In the genomic region with DNA sequence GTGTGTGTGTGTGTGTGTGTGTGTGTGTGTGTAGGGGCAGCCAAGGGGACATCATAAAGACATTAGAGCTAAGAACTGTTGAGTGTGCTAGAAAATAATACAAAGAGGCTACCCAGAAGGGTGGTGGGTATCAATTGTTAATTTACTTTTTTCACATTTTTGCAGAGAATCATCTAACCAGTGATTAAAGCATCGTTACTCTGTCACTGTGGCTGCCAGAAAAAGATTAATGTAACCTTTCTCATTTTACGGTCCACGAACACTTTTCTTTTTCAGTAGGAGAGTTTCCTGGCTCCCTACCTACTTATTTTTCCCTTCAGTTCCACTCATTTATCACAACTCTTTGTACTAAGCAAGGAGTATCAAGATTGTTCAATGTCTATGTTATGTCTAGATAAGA, we compare ENCODE assay signal across 22 cellular contexts. TPM values are rescaled to one million over a fixed set of nuclear protein-coding genes. Genes with fewer than 3 reads are reported as not detected.
DNase-seq lines count a peak whose midpoint lies in the region; ATAC-seq, FAIRE-seq and TF ChIP-seq lines count a peak whose summit lies in the region.
"Had no signal": no experiment of that assay in that cellular context is flagged by ENCODE, and none has a peak within 500 bp of the region (broad histone marks: within the 10 kb centered on the region; RNA-seq: fewer than 3 reads in every experiment).

No MANE protein-coding gene starts in this region.

- H2BK15ac ChIP-seq in H1 (ENCODE audit: low read length), result no peak overlapping the region

- TF ChIP-seq POLR2A in H1 (IDR thresholded peaks at IDR 0.05; ENCODE audit: control extremely low read depth in 1 of 2, low read depth in 2 of 2, low read length in 2 of 2), result no peak

- H3K4me3 ChIP-seq in HEK293 (ENCODE audit: low read depth, low read length) (no peak overlapping the region), H1 (ENCODE audit: extremely low read depth in 1 of 4, insufficient read depth in 2 of 4, low read depth in 3 of 4, low read length in 4 of 4) (no peak overlapping the region)
- no peak overlapping the region for H3K4me3 ChIP-seq in CD4-positive, alpha-beta memory T cell (ENCODE audit: low read length in 2 of 2)
- H3K4me3 ChIP-seq: GM23338, HAP-1 had no signal

- TF ChIP-seq EP300 in H1 (IDR thresholded peaks at IDR 0.05; ENCODE audit: borderline replicate concordance in 1 of 2, low read depth in 2 of 2, low read length in 2 of 2), result no peak

- no peak for ATAC-seq in GM18909 (IDR thresholded peaks at IDR 0.05; ENCODE audit: poor library complexity, unreplicated experiment)
- no peak for ATAC-seq in omental fat pad (ENCODE audit: low FRiP score)
- ATAC-seq: CD8-positive, alpha-beta T cell; GM23338 had no signal

- no peak overlapping the region for H3K4me3 Mint-ChIP-seq in CD4-positive, alpha-beta memory T cell
- H3K4me3 Mint-ChIP-seq: CD8-positive, alpha-beta T cell; GM23338 had no signal

- POLR2A ChIA-PET in HEK293 (lab: Yijun Ruan, JAX) (interaction anchor here (0.6 kb wide), 1 partner anchor 54 kb away, joined by 3 read pairs; no protein-coding TSS in a partner anchor), HEK293T (lab: Yijun Ruan, JAX) (interaction anchor here (0.6 kb wide), 1 partner anchor 517 kb away, joined by 3 read pairs; no protein-coding TSS in a partner anchor), H1 (lab: Charles Lee; ENCODE audit: partially characterized antibody) (no interaction called here)
- POLR2A ChIA-PET in CD4-positive, alpha-beta memory T cell (lab: Charles Lee; ENCODE audit: partially characterized antibody), result no interaction called here

- no peak for DNase-seq in HEK293T (ENCODE audit: extremely low spot score)
- peak; percentile 50 for DNase-seq in NCI-H2227 treated with DMSO at 0.1 percent for 48 hours (lab: John Stamatoyannopoulos, UW)
- DNase-seq in H1 (ENCODE audit: low read depth in 1 of 2, low spot score in 2 of 2), result no peak
- DNase-seq in CD4-positive, alpha-beta memory T cell, result no peak
- no peak for DNase-seq in omental fat pad (ENCODE audit: low spot score)
- DNase-seq in medulla oblongata (ENCODE audit: extremely low spot score), result no peak
- DNase-seq: C1 segment of cervical spinal cord; Caco-2; CD8-positive, alpha-beta T cell; DMS153; DND-41 had no signal

- H4K91ac ChIP-seq in H1 (replicated peaks; ENCODE audit: insufficient read length, low read length), result no peak overlapping the region

- H2AFZ ChIP-seq in H1 (ENCODE audit: low read length), result no peak overlapping the region
- H2AFZ ChIP-seq: GM23338 had no signal

- H3K4ac ChIP-seq in H1 (replicated peaks; ENCODE audit: insufficient read length, low read depth, low read length), result no peak overlapping the region

- H3K9ac ChIP-seq in H1 (replicated peaks in 1 of 4; ENCODE audit: extremely low read depth in 1 of 4, low read depth in 3 of 4, low read length in 3 of 4), result no peak overlapping the region

- intact Hi-C loops in CD4-positive, alpha-beta memory T cell (cut with micrococcal nuclease), result no loop called here

- TF ChIP-seq CTCF in HEK293 (tag by site-specific recombination; IDR thresholded peaks at IDR 0.05) (no peak), H1 (IDR thresholded peaks at IDR 0.05; ENCODE audit: control extremely low read depth in 1 of 3, insufficient read depth in 1 of 3, low read depth in 1 of 3, low read length in 3 of 3) (no peak), omental fat pad (IDR thresholded peaks at IDR 0.05) (no peak)

- CTCF ChIA-PET in HEK293 (lab: Yijun Ruan, JAX) (interaction anchor here (0.6 to 1.9 kb wide), 5 partner anchors 22 to 170 kb away, joined by 3 to 8 read pairs (median 4); no protein-coding TSS in a partner anchor), HEK293T (lab: Yijun Ruan, JAX) (interaction anchor here (0.7 to 0.8 kb wide), 5 partner anchors 11 to 418 kb away, joined by 3 to 7 read pairs (median 4); no protein-coding TSS in a partner anchor), H1 (lab: Charles Lee; ENCODE audit: partially characterized antibody) (interaction anchor here (0.6 to 3.8 kb wide), 4 partner anchors 10 to 74 kb away, joined by 3 to 23 read pairs (median 4); no protein-coding TSS in a partner anchor)
- CTCF ChIA-PET in CD4-positive, alpha-beta memory T cell (lab: Charles Lee; ENCODE audit: partially characterized antibody), result no interaction called here

- H3K79me2 ChIP-seq in H1 (ENCODE audit: control insufficient read depth in 1 of 2, insufficient read depth in 2 of 2, low read length in 2 of 2), result no peaks in the 10 kb centered on the region

- H3K36me3 ChIP-seq in HEK293 (ENCODE audit: control insufficient read depth in 2 of 2, insufficient read depth in 1 of 2, low read length in 2 of 2) (no peaks in the 10 kb centered on the region), H1 (ENCODE audit: control insufficient read depth in 2 of 4, insufficient read depth in 4 of 4, low read length in 3 of 4) (no peaks in the 10 kb centered on the region)
- no peaks in the 10 kb centered on the region for H3K36me3 ChIP-seq in CD4-positive, alpha-beta memory T cell (ENCODE audit: insufficient read depth, low read length)
- H3K36me3 ChIP-seq: HAP-1 had no signal

- H3K23ac ChIP-seq in H1 (ENCODE audit: insufficient read length), result no peak overlapping the region

- 85% methylated on average over 3 of the region's 3 CpGs; no CpG with 5 or more reads in 1 of the 2 experiments for WGBS in H1 (ENCODE audit: extremely low coverage in 1 of 2, insufficient coverage in 1 of 2, insufficient read length in 1 of 2, insufficient replicate concordance in 2 of 2, low coverage in 1 of 2, low lambda C conversion rate in 2 of 2, missing lambda C conversion rate in 1 of 2), 2 experiments

- no peaks in the 10 kb centered on the region for H3K79me1 ChIP-seq in H1 (ENCODE audit: low read depth, low read length)

- H3K4me2 ChIP-seq in H1 (ENCODE audit: insufficient read depth in 1 of 2, low read depth in 2 of 2, low read length in 2 of 2), result no peak overlapping the region
- H3K4me2 ChIP-seq: GM23338 had no signal

- H2BK5ac ChIP-seq in H1 (ENCODE audit: low read depth, low read length), result no peak overlapping the region

- no peak overlapping the region for H3K18ac ChIP-seq in H1 (ENCODE audit: extremely low read depth, low read length)

- H3K27me3 ChIP-seq in H1 (replicated peaks in 1 of 4; ENCODE audit: control insufficient read depth in 3 of 4, extremely low read depth in 1 of 4, insufficient read depth in 3 of 4, low read length in 3 of 4), result no peaks in the 10 kb centered on the region
- no peaks in the 10 kb centered on the region for H3K27me3 ChIP-seq in CD4-positive, alpha-beta memory T cell (ENCODE audit: insufficient read depth, low read length)

- H4K5ac ChIP-seq in H1 (ENCODE audit: insufficient read length, low read depth, low read length), result no peak overlapping the region

- H2BK120ac ChIP-seq in H1 (replicated peaks; ENCODE audit: low read depth, low read length), result no peak overlapping the region

- no peak overlapping the region for H4K8ac ChIP-seq in H1 (ENCODE audit: extremely low read depth, insufficient read depth, low read length)

- no peak overlapping the region for H3K14ac ChIP-seq in H1 (ENCODE audit: insufficient read length)

- H3K36me3 Mint-ChIP-seq in CD4-positive, alpha-beta memory T cell, result no peaks in the 10 kb centered on the region
- H3K36me3 Mint-ChIP-seq: CD8-positive, alpha-beta T cell had no signal

- H3K27ac Mint-ChIP-seq in CD4-positive, alpha-beta memory T cell, result no peak overlapping the region
- H3K27ac Mint-ChIP-seq: CD8-positive, alpha-beta T cell; GM23338 had no signal

- H4K20me1 ChIP-seq in H1 (replicated peaks in 1 of 2; ENCODE audit: control insufficient read depth in 1 of 2, insufficient read depth in 2 of 2, low read length in 2 of 2), result no peaks in the 10 kb centered on the region

- no peak overlapping the region for H2BK12ac ChIP-seq in H1 (ENCODE audit: low read depth, low read length)

- H3K27ac ChIP-seq in HEK293 (ENCODE audit: extremely low read depth, low read depth, low read length) (no peak overlapping the region), H1 (ENCODE audit: low read depth, low read length) (no peak overlapping the region)
- no peak overlapping the region for H3K27ac ChIP-seq in CD4-positive, alpha-beta memory T cell (ENCODE audit: low read depth, low read length)

- no peaks in the 10 kb centered on the region for H3K4me1 Mint-ChIP-seq in CD4-positive, alpha-beta memory T cell
- H3K4me1 Mint-ChIP-seq: GM23338 had no signal

- H2BK20ac ChIP-seq in H1 (ENCODE audit: low read length), result no peak overlapping the region

- H3K27me3 Mint-ChIP-seq in CD4-positive, alpha-beta memory T cell, result peaks cover 2 to 10% of the 10 kb centered on the region in 2 donors

- no peaks in the 10 kb centered on the region for H3K4me1 ChIP-seq in HEK293 (ENCODE audit: control insufficient read depth, insufficient read depth, low read length)
- H3K4me1 ChIP-seq in H1 (replicated peaks in 1 of 4; ENCODE audit: control insufficient read depth in 3 of 4, insufficient read depth in 4 of 4, low read length in 3 of 4), result no peaks in the 10 kb centered on the region
- H3K4me1 ChIP-seq in CD4-positive, alpha-beta memory T cell (ENCODE audit: insufficient read depth, low read length), result no peaks in the 10 kb centered on the region
- H3K4me1 ChIP-seq: Caco-2, HAP-1 had no signal

- H2AK5ac ChIP-seq in H1 (ENCODE audit: low read depth, low read length), result no peak overlapping the region

- H3K23me2 ChIP-seq in H1 (ENCODE audit: low read depth, low read length), result no peaks in the 10 kb centered on the region; the same call in 1 of the 2 replicates

- no peak for TF ChIP-seq RAD21 in H1 (IDR thresholded peaks at IDR 0.05 in 1 of 2, conservative IDR thresholded peaks at IDR 0.05 in 1 of 2; ENCODE audit: low read depth in 2 of 2, low read length in 2 of 2)

- FAIRE-seq in H1 (lab: Jason Lieb, UNC), result no peak
- FAIRE-seq: G401.6, GM12892, GM19239, H54 had no signal

- H3K9me3 ChIP-seq in HEK293 (ENCODE audit: control insufficient read depth, insufficient read depth, low read depth, low read length) (no peaks in the 10 kb centered on the region), H1 (ENCODE audit: insufficient read depth in 2 of 2, low read depth in 1 of 2, low read length in 1 of 2) (no peaks in the 10 kb centered on the region)
- no peaks in the 10 kb centered on the region for H3K9me3 ChIP-seq in CD4-positive, alpha-beta memory T cell (ENCODE audit: control insufficient read depth in 1 of 2, low read length in 2 of 2)
- H3K9me3 ChIP-seq: Caco-2, HAP-1 had no signal

- H3K56ac ChIP-seq in H1 (replicated peaks; ENCODE audit: insufficient read length, low read depth, low read length), result peak overlapping the region; percentile 82

- H3K9me3 Mint-ChIP-seq in CD4-positive, alpha-beta memory T cell, result no peaks in the 10 kb centered on the region
- H3K9me3 Mint-ChIP-seq: CD8-positive, alpha-beta T cell; GM23338 had no signal

RNA-seq across cellular contexts. Expression of gene SCEL, which starts 35.4 kb away (rescaled TPM):
- total RNA-seq in H1 (2021; fragmentation: NEBNext Ultra II Directional; extraction: Animal tissue kit (Norgen Biotek cat#: 25700)), result not detected in 2 replicates
- polyA plus RNA-seq in H1 (2011; rRNA removed), result not detected in 2 replicates
- polyA plus RNA-seq in H1 (2011; cell fraction: cytosol; rRNA removed), result not detected
- not detected for polyA plus RNA-seq in H1 (2011; cell fraction: nucleus; rRNA removed)
- polyA plus RNA-seq in H1 (2012, experiment 1 of 2), result not detected in 4 replicates
- polyA plus RNA-seq in H1 (2012, experiment 2 of 2), result not detected
- not detected for polyA plus RNA-seq in H1 (2013, experiment 1 of 2)
- polyA plus RNA-seq in H1 (2013, experiment 2 of 2), result not detected
- polyA minus RNA-seq in H1 (2011; rRNA and poly(A)+ RNA removed), result not detected in 2 replicates
- not detected for polyA minus RNA-seq in H1 (2011; cell fraction: cytosol; rRNA and poly(A)+ RNA removed)
- polyA minus RNA-seq in H1 (2011; cell fraction: nucleus; rRNA and poly(A)+ RNA removed), result not detected
- not detected for total RNA-seq in CD4-positive, alpha-beta memory T cell
- polyA plus RNA-seq in CD4-positive, alpha-beta memory T cell, result not detected
- 1 to 10 TPM in 3 of 4 donors, under 1 TPM in 1; 0.94 to 6.9 (median 4.1) TPM for total RNA-seq in omental fat pad
- total RNA-seq: A172; A673; CD8-positive, alpha-beta T cell; GM23338 had no signal
- polyA plus RNA-seq: BJ, GM23338 had no signal

Comparison
In these comparisons a context has a peak if more than half of its experiments do, and no peak if none do; other contexts are left out.
1. POLR2A ChIA-PET loops: an anchor here in HEK293 (0.6 kb wide) and HEK293T (0.6 kb wide); none called in H1 and CD4-positive, alpha-beta memory T cell.